Comparison of ENCODE assay signal across 22 cellular contexts in the genomic region with DNA sequence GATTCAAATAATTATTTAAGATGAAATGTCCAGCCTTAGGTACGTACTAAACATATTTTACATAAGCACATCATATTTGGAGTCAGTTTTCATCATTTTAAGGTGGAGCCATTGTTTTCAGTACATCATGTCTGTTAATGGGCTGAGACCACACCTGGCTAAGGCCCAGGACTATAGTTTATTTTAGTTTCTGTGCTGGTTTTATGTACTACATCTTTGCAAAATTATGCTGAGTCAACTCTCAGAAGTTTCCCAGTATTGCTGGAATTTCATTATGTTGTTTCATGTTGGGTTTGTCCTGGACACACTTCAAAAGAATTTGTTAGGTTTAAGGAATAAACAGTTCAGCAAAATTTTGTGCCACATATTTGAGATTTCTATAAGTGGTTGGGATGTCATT.
A peak's percentile ranks its signal among the peaks of the same experiment; 100 is the strongest.
DNase-seq lines count a peak whose midpoint lies in the region; ATAC-seq, FAIRE-seq and TF ChIP-seq lines count a peak whose summit lies in the region.
"Had no signal": no experiment of that assay in that cellular context is flagged by ENCODE, and none has a peak within 500 bp of the region (broad histone marks: within the 10 kb centered on the region; RNA-seq: fewer than 3 reads in every experiment).

No MANE protein-coding gene starts in this region.

- H3K4me3 ChIP-seq in breast epithelium (no peak overlapping the region), SK-N-MC (peak overlapping the region; percentile 13; the same call in 1 of the 2 replicates), thyroid gland (replicated peaks in 1 of 3) (no peak overlapping the region)
- H3K4me3 ChIP-seq: gastrocnemius medialis, Peyer's patch, smooth muscle cell had no signal

- 92 to 93% methylated on average over 1 of the region's 1 CpG for WGBS in thyroid gland, 2 donors

- H3K27me3 Mint-ChIP-seq in MCF 10A (ENCODE audit: insufficient read depth, unreplicated experiment), result no peaks in the 10 kb centered on the region
- H3K27me3 Mint-ChIP-seq: natural killer cell treated with Interleukin-12 subunit alpha and Interleukin-12 subunit beta and Interleukin-15 and Interleukin-18, amount 100 ng/mL, for 72 hours; progenitor cell of endocrine pancreas had no signal

- POLR2A ChIA-PET in MCF 10A (lab: Yijun Ruan, JAX), result interaction anchor here (0.9 to 1.7 kb wide), 4 partner anchors 11 to 213 kb away, joined by 4 to 13 read pairs (median 6); a partner anchor contains a TSS

- peaks cover 15% of the 10 kb centered on the region for H3K4me1 Mint-ChIP-seq in MCF 10A (ENCODE audit: insufficient read depth, unreplicated experiment)

- no peak for ATAC-seq in GM19324 (IDR thresholded peaks at IDR 0.05; ENCODE audit: low FRiP score, unreplicated experiment)
- ATAC-seq: gastrocnemius medialis; left cardiac atrium; natural killer cell treated with Interleukin-12 subunit alpha and Interleukin-12 subunit beta and Interleukin-15 and Interleukin-18, amount 100 ng/mL, for 72 hours had no signal

- intact Hi-C loops in MCF 10A (cut with micrococcal nuclease) (no loop called here), breast epithelium (cut with DNase I; ENCODE audit: low total_unique reads) (no loop called here), thyroid gland (cut with DNase I) (no loop called here)

- FAIRE-seq in GM12891 (lab: Jason Lieb, UNC), result no peak

- CTCF ChIA-PET in MCF 10A (lab: Yijun Ruan, JAX), result interaction anchor here (1.0 kb wide), 1 partner anchor 28 kb away, joined by 3 read pairs; no protein-coding TSS in a partner anchor

- H3K27ac Mint-ChIP-seq in MCF 10A (ENCODE audit: low read depth, unreplicated experiment), result peak overlapping the region; percentile 84
- H3K27ac Mint-ChIP-seq: natural killer cell treated with Interleukin-12 subunit alpha and Interleukin-12 subunit beta and Interleukin-15 and Interleukin-18, amount 100 ng/mL, for 72 hours; progenitor cell of endocrine pancreas had no signal

- no peak for TF ChIP-seq POLR2A in breast epithelium (IDR thresholded peaks at IDR 0.05)
- no peak for TF ChIP-seq POLR2A in thyroid gland (IDR thresholded peaks at IDR 0.05)
- TF ChIP-seq POLR2A in GM12891 (IDR thresholded peaks at IDR 0.05; ENCODE audit: low read depth, low read length), result no peak

- H3K4me1 ChIP-seq in breast epithelium (no peaks in the 10 kb centered on the region), thyroid gland (no peaks in the 10 kb centered on the region)
- H3K4me1 ChIP-seq: gastrocnemius medialis, Peyer's patch had no signal

- H3K27ac ChIP-seq in breast epithelium (no peak overlapping the region), SK-N-MC (peak overlapping the region; percentile 73; the same call in 1 of the 2 replicates), thyroid gland (no peak overlapping the region)
- H3K27ac ChIP-seq: gastrocnemius medialis, Peyer's patch had no signal

- no peaks in the 10 kb centered on the region for H3K36me3 Mint-ChIP-seq in MCF 10A (ENCODE audit: insufficient read depth, unreplicated experiment)
- H3K36me3 Mint-ChIP-seq: natural killer cell treated with Interleukin-12 subunit alpha and Interleukin-12 subunit beta and Interleukin-15 and Interleukin-18, amount 100 ng/mL, for 72 hours had no signal

- no peak overlapping the region for H3K9ac ChIP-seq in SK-N-MC (ENCODE audit: insufficient read length)

- DNase-seq in MCF 10A (ENCODE audit: unreplicated experiment) (peak; percentile 80), breast epithelium (ENCODE audit: low spot score in 2 of 2) (no peak), SK-N-MC (ENCODE audit: low read depth, low spot score) (no peak), fibroblast of peridontal ligament (ENCODE audit: extremely low read depth) (peak; percentile 87), smooth muscle cell of the brain vasculature (ENCODE audit: low read depth, low spot score) (peak; percentile 52), thyroid gland (no peak), GM12891 (ENCODE audit: insufficient read length, low spot score) (no peak)
- DNase-seq: activated CD4-positive, alpha-beta T cell treated with anti-CD3 and anti-CD28 coated beads for 4 hours; activated effector memory CD4-positive, alpha-beta T cell treated with Interleukin-2 at 50 U/mL for 16 hours; DMS 273 treated with DMSO at 0.1 percent for 48 hours; gastrocnemius medialis; left cardiac atrium; mesendoderm; MV-4-11; NCI-H1694 treated with DMSO at 0.1 percent for 48 hours; NCI-H345; Peyer's patch; SW 1271 had no signal

- H3K27me3 ChIP-seq in breast epithelium (no peaks in the 10 kb centered on the region), thyroid gland (no peaks in the 10 kb centered on the region)
- H3K27me3 ChIP-seq: gastrocnemius medialis, Peyer's patch had no signal

- TF ChIP-seq CTCF in MCF 10A (IDR thresholded peaks at IDR 0.05; ENCODE audit: unreplicated experiment) (no peak), breast epithelium (IDR thresholded peaks at IDR 0.05) (no peak), thyroid gland (IDR thresholded peaks at IDR 0.05) (no peak)

- BruUV-seq in MCF 10A (replicated peaks; lab: Mats Ljungman, UMichigan), result no TSS peak

- no peaks in the 10 kb centered on the region for H3K36me3 ChIP-seq in breast epithelium
- H3K36me3 ChIP-seq in SK-N-MC (ENCODE audit: insufficient read depth, low read length), result no peaks in the 10 kb centered on the region
- H3K36me3 ChIP-seq in thyroid gland, result no peaks in the 10 kb centered on the region
- H3K36me3 ChIP-seq: gastrocnemius medialis, Peyer's patch had no signal

- H3K9me3 Mint-ChIP-seq in MCF 10A (ENCODE audit: unreplicated experiment), result no peaks in the 10 kb centered on the region
- H3K9me3 Mint-ChIP-seq: natural killer cell treated with Interleukin-12 subunit alpha and Interleukin-12 subunit beta and Interleukin-15 and Interleukin-18, amount 100 ng/mL, for 72 hours had no signal

- H3K4me3 Mint-ChIP-seq in MCF 10A (ENCODE audit: unreplicated experiment), result no peak overlapping the region
- H3K4me3 Mint-ChIP-seq: natural killer cell treated with Interleukin-12 subunit alpha and Interleukin-12 subunit beta and Interleukin-15 and Interleukin-18, amount 100 ng/mL, for 72 hours had no signal

- H3K9me3 ChIP-seq in breast epithelium, result no peaks in the 10 kb centered on the region
- no peaks in the 10 kb centered on the region for H3K9me3 ChIP-seq in SK-N-MC (ENCODE audit: low read depth, low read length)
- no peaks in the 10 kb centered on the region for H3K9me3 ChIP-seq in thyroid gland
- H3K9me3 ChIP-seq: gastrocnemius medialis, Peyer's patch had no signal

TF ChIP-seq in GM12891, 5 proteins besides CTCF, POLR2A, EP300 and RAD21:
- TF ChIP-seq POLR2AphosphoS5 (IDR thresholded peaks at IDR 0.05; ENCODE audit: low read depth, low read length) (no peak), SPI1 (IDR thresholded peaks at IDR 0.05; ENCODE audit: low read depth, low read length) (no peak), TAF1 (IDR thresholded peaks at IDR 0.05; ENCODE audit: low read depth, low read length) (no peak), PAX5 (IDR thresholded peaks at IDR 0.05; ENCODE audit: insufficient read depth, low read length, severe bottlenecking) (no peak), POU2F2 (IDR thresholded peaks at IDR 0.05; ENCODE audit: low read depth, low read length) (no peak)

Comparison
In these comparisons a context has a peak if more than half of its experiments do, and no peak if none do; other contexts are left out.
1. DNase-seq: peak in MCF 10A (single experiment), fibroblast of peridontal ligament (single experiment) and smooth muscle cell of the brain vasculature (single experiment); none in breast epithelium (0 of 2), SK-N-MC (single experiment), thyroid gland (0 of 2) and GM12891 (single experiment).